ENCODE assay signal across 16 cellular contexts in genomic region chr16:23385441-23385840, GRCh38.
DNase-seq lines count a peak whose midpoint lies in the region; ATAC-seq, FAIRE-seq and TF ChIP-seq lines count a peak whose summit lies in the region.
"Had no signal": no experiment of that assay in that cellular context is flagged by ENCODE, and none has a peak within 500 bp of the region (broad histone marks: within the 10 kb centered on the region; RNA-seq: fewer than 3 reads in every experiment).

No MANE protein-coding gene starts in this region.

- 94% methylated on average over 15 of the region's 15 CpGs for WGBS in prostate gland

- H3K27me3 ChIP-seq in H7 (ENCODE audit: control insufficient read depth, insufficient read depth, low read length) = no peaks in the 10 kb centered on the region
- no peaks in the 10 kb centered on the region for H3K27me3 ChIP-seq in breast epithelium
- no peaks in the 10 kb centered on the region for H3K27me3 ChIP-seq in prostate gland (replicated peaks; ENCODE audit: insufficient read depth)

- no peaks in the 10 kb centered on the region for H3K4me1 ChIP-seq in breast epithelium
- H3K4me1 ChIP-seq in kidney (ENCODE audit: control insufficient read depth in 1 of 2, insufficient read depth in 1 of 2, low read depth in 1 of 2, low read length in 2 of 2) = no peaks in the 10 kb centered on the region
- H3K4me1 ChIP-seq in prostate gland (replicated peaks) = no peaks in the 10 kb centered on the region

- H3K4me3 ChIP-seq in H7 (ENCODE audit: insufficient read depth, low read depth, low read length) (no peak overlapping the region), breast epithelium (no peak overlapping the region), kidney (ENCODE audit: low read length in 2 of 2) (no peak overlapping the region), prostate gland (no peak overlapping the region)
- H3K4me3 ChIP-seq: GM12878 had no signal

- H3K27ac ChIP-seq in breast epithelium (peak overlapping the region; percentile 86), kidney (ENCODE audit: low read depth in 2 of 2, low read length in 2 of 2) (no peak overlapping the region), prostate gland (peak overlapping the region; percentile 49 to 56)

- H3K9ac ChIP-seq in kidney (ENCODE audit: low read length in 2 of 2) = no peak overlapping the region

- FAIRE-seq in kidney (lab: Jason Lieb, UNC) = no peak
- FAIRE-seq: GM12878, GM18507 had no signal

- TF ChIP-seq CTCF in breast epithelium (IDR thresholded peaks at IDR 0.05) = no peak
- no peak for TF ChIP-seq CTCF in kidney (IDR thresholded peaks at IDR 0.05; ENCODE audit: borderline replicate concordance, extremely low read depth, insufficient read depth)
- TF ChIP-seq CTCF in prostate gland (IDR thresholded peaks at IDR 0.05) = no peak
- no peak for TF ChIP-seq CTCF in GM10266 (IDR thresholded peaks at IDR 0.05; ENCODE audit: control insufficient read depth, insufficient read depth, low read depth, missing control alignments)

- TF ChIP-seq POLR2A in breast epithelium (IDR thresholded peaks at IDR 0.05) (no peak), prostate gland (IDR thresholded peaks at IDR 0.05) (no peak)

- H3K9me3 ChIP-seq in breast epithelium (no peaks in the 10 kb centered on the region), kidney (ENCODE audit: control insufficient read depth in 1 of 2, low read length in 2 of 2) (no peaks in the 10 kb centered on the region), prostate gland (no peaks in the 10 kb centered on the region)

- intact Hi-C loops in breast epithelium (cut with DNase I; ENCODE audit: low total_unique reads) (no loop called here), kidney (cut with DNase I) (no loop called here), prostate gland (cut with DNase I) (no loop called here)

- ATAC-seq in HG03432 (IDR thresholded peaks at IDR 0.05; ENCODE audit: unreplicated experiment) (no peak), GM21367 (IDR thresholded peaks at IDR 0.05; ENCODE audit: unreplicated experiment) (no peak)
- ATAC-seq: GM12878, HCT116 had no signal

- DNase-seq in H7 (peak; percentile 28), breast epithelium (ENCODE audit: low spot score in 2 of 2) (no peak), kidney (peak; percentile 37), prostate gland (ENCODE audit: low spot score) (no peak), T-helper 2 cell (no peak), GM10266 (ENCODE audit: extremely low spot score) (no peak)
- DNase-seq: ACHN; Calu3; CD4-positive, alpha-beta T cell; DMS 273 treated with DMSO at 0.1 percent for 48 hours; IMR-90 had no signal

- H3K36me3 ChIP-seq in H7 (replicated peaks; ENCODE audit: control insufficient read depth, insufficient read depth, low read length) = peaks cover 2% of the 10 kb centered on the region; the same call in 1 of the 2 replicates
- no peaks in the 10 kb centered on the region for H3K36me3 ChIP-seq in breast epithelium
- H3K36me3 ChIP-seq in kidney (ENCODE audit: control insufficient read depth in 1 of 2, insufficient read depth in 2 of 2, low read length in 2 of 2) = peaks cover 0 to 11% of the 10 kb centered on the region in 2 donors
- H3K36me3 ChIP-seq in prostate gland = no peaks in the 10 kb centered on the region

Comparison
In these comparisons a context has a peak if more than half of its experiments do, and no peak if none do; other contexts are left out.
1. DNase-seq: peak in H7 (single experiment) and kidney (single experiment); none in breast epithelium (0 of 2), prostate gland (single experiment), T-helper 2 cell (0 of 5) and GM10266 (single experiment).
2. H3K27ac ChIP-seq: peak in breast epithelium (2 of 2) and prostate gland (2 of 2); none in kidney (0 of 2).